In genomic region chr9:123326662-123327093, GRCh38 we compare ENCODE assay signal across 9 cellular contexts. TPM values are rescaled to one million over a fixed set of nuclear protein-coding genes. Genes with fewer than 3 reads are reported as not detected.
A peak's percentile ranks its signal among the peaks of the same experiment; 100 is the strongest.
DNase-seq lines count a peak whose midpoint lies in the region; ATAC-seq, FAIRE-seq and TF ChIP-seq lines count a peak whose summit lies in the region.
"Had no signal": no experiment of that assay in that cellular context is flagged by ENCODE, and none has a peak within 500 bp of the region (broad histone marks: within the 10 kb centered on the region; RNA-seq: fewer than 3 reads in every experiment).

No MANE protein-coding gene starts in this region.

- H3K27me3 ChIP-seq in BE2C: no peaks in the 10 kb centered on the region
- H3K27me3 ChIP-seq: vagina had no signal

- FAIRE-seq in HTR-8/SVneo (lab: Jason Lieb, UNC): no peak

- no peak overlapping the region for H3K4me3 Mint-ChIP-seq in natural killer cell treated with Interleukin-12 subunit alpha and Interleukin-12 subunit beta and Interleukin-15 and Interleukin-18, amount 100 ng/mL, for 72 hours

- no peaks in the 10 kb centered on the region for H3K4me1 ChIP-seq in BE2C

- no peak overlapping the region for H3K4me3 ChIP-seq in BE2C (ENCODE audit: low read depth, low read length)
- H3K4me3 ChIP-seq: vagina had no signal

- TF ChIP-seq CTCF in BE2C (IDR thresholded peaks at IDR 0.05; ENCODE audit: low read depth, low read length): no peak

- no peaks in the 10 kb centered on the region for H3K9me3 ChIP-seq in BE2C
- H3K9me3 ChIP-seq: vagina had no signal

- H3K27ac Mint-ChIP-seq in natural killer cell treated with Interleukin-12 subunit alpha and Interleukin-12 subunit beta and Interleukin-15 and Interleukin-18, amount 100 ng/mL, for 72 hours: no peak overlapping the region

- peak; percentile 29 for ATAC-seq in GM21447 (IDR thresholded peaks at IDR 0.05; ENCODE audit: unreplicated experiment)
- ATAC-seq in natural killer cell treated with Interleukin-12 subunit alpha and Interleukin-12 subunit beta and Interleukin-15 and Interleukin-18, amount 100 ng/mL, for 72 hours: no peak

- peaks cover 18% of the 10 kb centered on the region in 2 donors for H3K4me1 Mint-ChIP-seq in natural killer cell treated with Interleukin-12 subunit alpha and Interleukin-12 subunit beta and Interleukin-15 and Interleukin-18, amount 100 ng/mL, for 72 hours (ENCODE audit: low read depth in 2 of 2)

- no peaks in the 10 kb centered on the region for H3K36me3 Mint-ChIP-seq in natural killer cell treated with Interleukin-12 subunit alpha and Interleukin-12 subunit beta and Interleukin-15 and Interleukin-18, amount 100 ng/mL, for 72 hours

- peaks cover 22 to 33% of the 10 kb centered on the region in 2 donors for H3K27me3 Mint-ChIP-seq in natural killer cell treated with Interleukin-12 subunit alpha and Interleukin-12 subunit beta and Interleukin-15 and Interleukin-18, amount 100 ng/mL, for 72 hours

- H3K9me3 Mint-ChIP-seq in natural killer cell treated with Interleukin-12 subunit alpha and Interleukin-12 subunit beta and Interleukin-15 and Interleukin-18, amount 100 ng/mL, for 72 hours: no peaks in the 10 kb centered on the region

- DNase-seq in CD1c-positive myeloid dendritic cell (ENCODE audit: extremely low spot score) (peak; percentile 70), NOMO-1 (lab: John Stamatoyannopoulos, UW; ENCODE audit: unreplicated experiment in 2 of 2) (peak; percentile 66 to 73), medulla oblongata (ENCODE audit: extremely low spot score) (peak; percentile 76), HTR-8/SVneo (ENCODE audit: insufficient read length, low spot score) (no peak), SW 1271 (lab: John Stamatoyannopoulos, UW) (no peak), BE2C (no peak)
- no peak for DNase-seq in natural killer cell treated with Interleukin-12 subunit alpha and Interleukin-12 subunit beta and Interleukin-15 and Interleukin-18, amount 100 ng/mL, for 72 hours (ENCODE audit: low spot score)

- H3K36me3 ChIP-seq in BE2C: no peaks in the 10 kb centered on the region
- H3K36me3 ChIP-seq: vagina had no signal

RNA-seq across cellular contexts. Expression of gene CRB2, which starts 29.3 kb away (rescaled TPM):
- not detected for total RNA-seq in natural killer cell treated with Interleukin-12 subunit alpha and Interleukin-12 subunit beta and Interleukin-15 and Interleukin-18, amount 100 ng/mL, for 72 hours
- 4.6 TPM for polyA plus RNA-seq in BE2C (2012; ENCODE audit: insufficient read depth, insufficient read length, low read depth)
- total RNA-seq: vagina had no signal

RNA-seq across cellular contexts. Expression of gene STRBP, which starts 58.3 kb away (rescaled TPM):
- 10 to 100 TPM in 1 of 2 donors, 1 to 10 TPM in 1; 6.9 to 13.9 TPM for total RNA-seq in natural killer cell treated with Interleukin-12 subunit alpha and Interleukin-12 subunit beta and Interleukin-15 and Interleukin-18, amount 100 ng/mL, for 72 hours
- polyA plus RNA-seq in BE2C (2012; ENCODE audit: insufficient read depth, insufficient read length, low read depth): 21.8 TPM

Comparison
In these comparisons a context has a peak if more than half of its experiments do, and no peak if none do; other contexts are left out.
1. DNase-seq: peak in CD1c-positive myeloid dendritic cell (single experiment), NOMO-1 (2 of 2) and medulla oblongata (single experiment); none in HTR-8/SVneo (single experiment), SW 1271 (0 of 2), natural killer cell treated with Interleukin-12 subunit alpha and Interleukin-12 subunit beta and Interleukin-15 and Interleukin-18, amount 100 ng/mL, for 72 hours (single experiment) and BE2C (single experiment).